Comparison of ENCODE assay signal across 8 cellular contexts in the genomic region with DNA sequence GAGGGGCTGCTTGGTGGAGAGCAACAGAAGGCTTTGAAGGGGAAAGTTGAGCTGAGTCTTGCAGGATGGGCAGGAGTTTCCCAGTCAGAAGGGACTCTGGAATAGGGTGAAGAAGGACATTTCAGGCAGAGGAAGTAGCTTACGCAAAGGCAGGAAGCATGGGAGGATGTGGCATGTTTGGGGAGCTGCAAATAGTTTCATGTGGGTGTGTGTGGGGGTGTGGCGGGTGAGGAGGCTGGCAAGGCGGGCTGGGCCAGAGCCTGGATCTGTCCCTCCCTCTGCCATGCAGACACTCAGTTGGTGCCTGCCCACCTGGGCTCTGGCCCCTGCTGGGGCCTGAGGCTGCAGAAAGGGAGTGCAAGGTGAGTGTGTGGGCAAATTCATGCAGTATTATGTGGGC. TPM values are rescaled to one million over a fixed set of nuclear protein-coding genes. Genes with fewer than 3 reads are reported as not detected.
A peak's percentile ranks its signal among the peaks of the same experiment; 100 is the strongest.
DNase-seq lines count a peak whose midpoint lies in the region; ATAC-seq and TF ChIP-seq lines count a peak whose summit lies in the region.

No MANE protein-coding gene starts in this region.

- no peak overlapping the region for H3K27ac ChIP-seq in right lobe of liver

- ATAC-seq in right lobe of liver (peak; percentile 38 to 52 (median 41)), GM21717 (IDR thresholded peaks at IDR 0.05; ENCODE audit: unreplicated experiment) (no peak), omental fat pad (ENCODE audit: low FRiP score) (no peak), HG02885 (IDR thresholded peaks at IDR 0.05; ENCODE audit: poor library complexity, unreplicated experiment) (no peak)

- WGBS in right lobe of liver (ENCODE audit: insufficient coverage, low coverage, low lambda C conversion rate, missing lambda C conversion rate): 19% methylated on average over 3 of the region's 3 CpGs

- peaks cover 0 to 15% (median 7%) of the 10 kb centered on the region in 4 donors for H3K36me3 ChIP-seq in right lobe of liver

- H3K27me3 ChIP-seq in right lobe of liver: no peaks in the 10 kb centered on the region

- TF ChIP-seq CTCF in right lobe of liver (IDR thresholded peaks at IDR 0.05) (no peak), omental fat pad (IDR thresholded peaks at IDR 0.05) (no peak)

- no peak overlapping the region for H3K4me3 ChIP-seq in right lobe of liver

- H3K4me1 ChIP-seq in right lobe of liver: peaks cover 0 to 14% (median 5%) of the 10 kb centered on the region in 4 donors

- no peaks in the 10 kb centered on the region for H3K9me3 ChIP-seq in right lobe of liver

- intact Hi-C loops in right lobe of liver (cut with DNase I): loop anchor here in 1 of 2 donors (5.0 kb wide), 1 partner anchor 179 kb away; the partner anchor contains the start of gene DCAF1

- peak; percentile 56 for DNase-seq in EH (ENCODE audit: low read depth)
- DNase-seq in NOMO-1 (lab: John Stamatoyannopoulos, UW; ENCODE audit: unreplicated experiment in 2 of 2): peak; percentile 46 to 87
- DNase-seq in activated gamma-delta T cell treated with anti-CD3 and anti-CD28 coated beads, Interleukin-2, amount 50 U/mL, for 16 hours (ENCODE audit: low read depth): peak; percentile 19
- DNase-seq in right lobe of liver: peak in 1 of 3 donors; percentile 53
- DNase-seq in omental fat pad (ENCODE audit: low spot score): no peak
- no peak for DNase-seq in NCI-H748 treated with DMSO at 0.1 percent for 48 hours (lab: John Stamatoyannopoulos, UW)

- TF ChIP-seq POLR2A in right lobe of liver (IDR thresholded peaks at IDR 0.05): no peak

RNA-seq across cellular contexts. Expression of gene TEX264, which starts 10.4 kb away (rescaled TPM):
- total RNA-seq in right lobe of liver: 10 to 100 TPM; 26.5 to 67.0 (median 40.8) TPM
- 10 to 100 TPM; 40.2 to 82.1 (median 62.9) TPM for total RNA-seq in omental fat pad

RNA-seq across cellular contexts. Expression of gene GRM2, which starts 25.4 kb away (rescaled TPM):
- total RNA-seq in right lobe of liver: 1 to 10 TPM in 1 of 6 experiments, not detected in 5; 1.2 TPM
- total RNA-seq in omental fat pad: under 1 TPM in 3 of 4 donors, not detected in 1; 0.06 to 0.48 (median 0.19) TPM

Comparison
In these comparisons a context has a peak if more than half of its experiments do, and no peak if none do; other contexts are left out.
1. DNase-seq: peak in EH (single experiment), NOMO-1 (2 of 2) and activated gamma-delta T cell treated with anti-CD3 and anti-CD28 coated beads, Interleukin-2, amount 50 U/mL, for 16 hours (single experiment); none in omental fat pad (single experiment) and NCI-H748 treated with DMSO at 0.1 percent for 48 hours (single experiment).
2. ATAC-seq: peak in right lobe of liver (4 of 4); none in GM21717 (single experiment), omental fat pad (single experiment) and HG02885 (single experiment).